8 cellular contexts compared by ENCODE assay signal in genomic region chr4:4384837-4385236, GRCh38. TPM values are rescaled to one million over a fixed set of nuclear protein-coding genes. Genes with fewer than 3 reads are reported as not detected.
A peak's percentile ranks its signal among the peaks of the same experiment; 100 is the strongest.
DNase-seq lines count a peak whose midpoint lies in the region; ATAC-seq and TF ChIP-seq lines count a peak whose summit lies in the region.

No MANE protein-coding gene starts in this region.

- TF ChIP-seq POLR2A in lower leg skin (IDR thresholded peaks at IDR 0.05), result no peak

- intact Hi-C loops in lower leg skin (cut with DNase I; ENCODE audit: low total_unique reads), result no loop called here

- H3K9me3 ChIP-seq in AG04450 (ENCODE audit: control insufficient read depth, insufficient read depth, low read length), result peaks cover 5% of the 10 kb centered on the region; the same call in 1 of the 2 replicates

- POLR2A ChIA-PET in AG04450 (lab: Yijun Ruan, JAX), result no interaction called here

- no peak overlapping the region for H3K27ac ChIP-seq in AG04450 (ENCODE audit: low read depth, low read length)
- H3K27ac ChIP-seq in foreskin keratinocyte, result no peak overlapping the region

- no peak overlapping the region for H3K4me3 ChIP-seq in AG04450 (ENCODE audit: low read depth, low read length)
- H3K4me3 ChIP-seq in GM12865 (ENCODE audit: low read depth, low read length), result no peak overlapping the region
- H3K4me3 ChIP-seq in lower leg skin (ENCODE audit: low read depth, poor library complexity, severe bottlenecking), result no peak overlapping the region

- CTCF ChIA-PET in AG04450 (lab: Charles Lee), result interaction anchor here (0.6 to 1.8 kb wide), 4 partner anchors 10 to 46 kb away, joined by 3 to 6 read pairs (median 3); no protein-coding TSS in a partner anchor

- peaks cover 4% of the 10 kb centered on the region for H3K4me1 ChIP-seq in foreskin keratinocyte

- WGBS in lower leg skin, 2 donors, result 43 to 73% methylated on average over 5 of the region's 5 CpGs

- DNase-seq in AG04450 (ENCODE audit: low read depth, low spot score) (no peak), GM12865 (ENCODE audit: low read depth) (peak; percentile 8), foreskin keratinocyte (peak in 1 of 2 donors; percentile 58), medulla oblongata (ENCODE audit: extremely low spot score) (no peak), NCI-H774 (lab: John Stamatoyannopoulos, UW) (no peak), lower leg skin (ENCODE audit: low spot score in 2 of 2) (no peak)

- TF ChIP-seq CTCF in AG04450 (IDR thresholded peaks at IDR 0.05; ENCODE audit: low read depth, low read length), result peak; percentile 14; the same call in 1 of the 2 replicates
- peak; percentile 16 for TF ChIP-seq CTCF in GM12865 (IDR thresholded peaks at IDR 0.05; ENCODE audit: insufficient read depth, low read depth, low read length, missing control alignments)
- peak; percentile 71 for TF ChIP-seq CTCF in foreskin keratinocyte (conservative IDR thresholded peaks at IDR 0.05)
- TF ChIP-seq CTCF in lower leg skin (IDR thresholded peaks at IDR 0.05), result no peak

- H3K27me3 ChIP-seq in AG04450 (ENCODE audit: control insufficient read depth, insufficient read depth, low read length), result peaks cover 66% of the 10 kb centered on the region
- peaks cover 59% of the 10 kb centered on the region for H3K27me3 ChIP-seq in foreskin keratinocyte

- peak; percentile 61 for ATAC-seq in SK-N-SH treated with all-trans-retinoic acid at 6 μM for 48 hours
- peak; percentile 39 for ATAC-seq in foreskin keratinocyte
- ATAC-seq in HG02870 (IDR thresholded peaks at IDR 0.05; ENCODE audit: unreplicated experiment), result no peak

TF ChIP-seq in SK-N-SH treated with all-trans-retinoic acid at 6 μM for 48 hours, 23 proteins besides CTCF, POLR2A, EP300 and RAD21:
- TF ChIP-seq, protein P1, sequence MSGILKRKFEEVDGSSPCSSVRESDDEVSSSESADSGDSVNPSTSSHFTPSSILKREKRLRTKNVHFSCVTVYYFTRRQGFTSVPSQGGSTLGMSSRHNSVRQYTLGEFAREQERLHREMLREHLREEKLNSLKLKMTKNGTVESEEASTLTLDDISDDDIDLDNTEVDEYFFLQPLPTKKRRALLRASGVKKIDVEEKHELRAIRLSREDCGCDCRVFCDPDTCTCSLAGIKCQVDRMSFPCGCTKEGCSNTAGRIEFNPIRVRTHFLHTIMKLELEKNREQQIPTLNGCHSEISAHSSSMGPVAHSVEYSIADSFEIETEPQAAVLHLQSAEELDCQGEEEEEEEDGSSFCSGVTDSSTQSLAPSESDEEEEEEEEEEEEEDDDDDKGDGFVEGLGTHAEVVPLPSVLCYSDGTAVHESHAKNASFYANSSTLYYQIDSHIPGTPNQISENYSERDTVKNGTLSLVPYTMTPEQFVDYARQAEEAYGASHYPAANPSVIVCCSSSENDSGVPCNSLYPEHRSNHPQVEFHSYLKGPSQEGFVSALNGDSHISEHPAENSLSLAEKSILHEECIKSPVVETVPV (CRISPR knock-in tag; IDR thresholded peaks at IDR 0.05), result no peak
- TF ChIP-seq SNAI2 (CRISPR knock-in tag; IDR thresholded peaks at IDR 0.05) (no peak), ZNF8 (CRISPR knock-in tag; IDR thresholded peaks at IDR 0.05) (no peak), CREB5 (CRISPR knock-in tag; IDR thresholded peaks at IDR 0.05; ENCODE audit: low read depth) (no peak), ARNTL (CRISPR knock-in tag; IDR thresholded peaks at IDR 0.05; ENCODE audit: borderline replicate concordance, low read depth) (no peak), POU6F1 (CRISPR knock-in tag; IDR thresholded peaks at IDR 0.05; ENCODE audit: borderline replicate concordance, low read depth) (no peak), TOX (CRISPR knock-in tag; IDR thresholded peaks at IDR 0.05; ENCODE audit: borderline replicate concordance) (no peak), TCF4 (CRISPR knock-in tag; IDR thresholded peaks at IDR 0.05; ENCODE audit: borderline replicate concordance) (no peak)

RNA-seq across cellular contexts. Expression of gene NSG1, which starts 2.1 kb away (rescaled TPM):
- polyA plus RNA-seq in AG04450 (2011; rRNA removed) (10.4 and 14.7 TPM in 2 replicates), foreskin keratinocyte (28.4 and 40.4 TPM in 2 replicates)
- polyA minus RNA-seq in AG04450 (2011; rRNA and poly(A)+ RNA removed), result 3.0 and 6.6 TPM in 2 replicates
- total RNA-seq in foreskin keratinocyte (20.2 and 28.1 TPM in 2 replicates), lower leg skin (100 to 1,000 TPM; 109 to 158 (median 139) TPM)

Comparison
In these comparisons a context has a peak if more than half of its experiments do, and no peak if none do; other contexts are left out.
1. CTCF ChIP-seq: peak in AG04450 (single experiment), GM12865 (single experiment) and foreskin keratinocyte (single experiment); none in lower leg skin (0 of 3).